ENCODE assay signal across 7 cellular contexts in genomic region chr7:86926732-86927131, GRCh38.
DNase-seq lines count a peak whose midpoint lies in the region; ATAC-seq and TF ChIP-seq lines count a peak whose summit lies in the region.

No MANE protein-coding gene starts in this region.

- H3K4me1 ChIP-seq in right lobe of liver, result no peaks in the 10 kb centered on the region

- H3K4me3 ChIP-seq in right lobe of liver, result no peak overlapping the region

- intact Hi-C loops in right lobe of liver (cut with DNase I), result loop anchor here in 1 of 2 donors (10.0 kb wide), 1 partner anchor 308 kb away; no protein-coding TSS in a partner anchor

- H3K36me3 ChIP-seq in right lobe of liver, result no peaks in the 10 kb centered on the region

- in situ Hi-C loops in T47D (cut with HindIII; ENCODE audit: low pct_unique_long_range_greater_than_20kb, low sequenced_read_pairs), result no loop called here

- H3K27me3 ChIP-seq in right lobe of liver, result no peaks in the 10 kb centered on the region

- no peak for TF ChIP-seq POLR2A in right lobe of liver (IDR thresholded peaks at IDR 0.05)

- peak; percentile 33 to 65 (median 60) for TF ChIP-seq CTCF in right lobe of liver (IDR thresholded peaks at IDR 0.05)

- H3K27ac ChIP-seq in right lobe of liver, result no peak overlapping the region

- no peaks in the 10 kb centered on the region for H3K9me3 ChIP-seq in right lobe of liver

- 3% methylated on average over 2 of the region's 2 CpGs for WGBS in right lobe of liver (ENCODE audit: insufficient coverage, low coverage, low lambda C conversion rate, missing lambda C conversion rate)

- peak; percentile 83 for DNase-seq in DMS 273 (lab: John Stamatoyannopoulos, UW; ENCODE audit: unreplicated experiment)
- DNase-seq in NOMO-1 treated with DMSO at 0.1 percent for 48 hours (lab: John Stamatoyannopoulos, UW; ENCODE audit: unreplicated experiment), result peak; percentile 51
- peak; percentile 28 to 68 for DNase-seq in T47D (ENCODE audit: low read depth in 1 of 2, low spot score in 1 of 2)
- DNase-seq in right lobe of liver, result no peak

- ATAC-seq in GM18867 (IDR thresholded peaks at IDR 0.05; ENCODE audit: unreplicated experiment) (peak; percentile 55), HG03571 (IDR thresholded peaks at IDR 0.05; ENCODE audit: unreplicated experiment) (peak; percentile 51), right lobe of liver (peak; percentile 78 to 86 (median 85)), GM21515 (IDR thresholded peaks at IDR 0.05; ENCODE audit: unreplicated experiment) (no peak)

Comparison
In these comparisons a context has a peak if more than half of its experiments do, and no peak if none do; other contexts are left out.
1. DNase-seq: peak in DMS 273 (single experiment), NOMO-1 treated with DMSO at 0.1 percent for 48 hours (single experiment) and T47D (2 of 2); none in right lobe of liver (0 of 3).